8 cellular contexts compared by ENCODE assay signal in genomic region chr15:65028921-65029735, GRCh38. TPM values are rescaled to one million over a fixed set of nuclear protein-coding genes. Genes with fewer than 3 reads are reported as not detected.
DNase-seq lines count a peak whose midpoint lies in the region; ATAC-seq and TF ChIP-seq lines count a peak whose summit lies in the region.

Gene MTFMT, minus strand, starts transcription at chr15:65029639. Its CDS starts 26 bp downstream, at chr15:65029613.

- intact Hi-C loops in Right ventricle myocardium superior (cut with DNase I) = no loop called here
- intact Hi-C loops in thyroid gland (cut with DNase I) = no loop called here

- TF ChIP-seq CTCF in MM.1S (IDR thresholded peaks at IDR 0.05; ENCODE audit: low read length) = peak; percentile 15; the same call in 1 of the 2 replicates
- TF ChIP-seq CTCF in parathyroid adenoma (IDR thresholded peaks at IDR 0.05) = no peak
- TF ChIP-seq CTCF in thyroid gland (IDR thresholded peaks at IDR 0.05) = peak in 1 of 6 experiments; percentile 14

- peak within 1 kb of the TSS; percentile 91 for H3K4me3 Mint-ChIP-seq in activated naive CD8-positive, alpha-beta T cell treated with anti-CD3 and anti-CD28 coated beads, Interleukin-2, amount 10 ng/mL, durations not matched to agents 7 days and 5 days

- no peaks in the 10 kb centered on the region for H3K9me2 ChIP-seq in MM.1S (replicated peaks; ENCODE audit: insufficient read depth, low read length)

- POLR2A ChIA-PET in activated naive CD8-positive, alpha-beta T cell treated with anti-CD3 and anti-CD28 coated beads, Interleukin-2, amount 10 ng/mL, durations not matched to agents 7 days and 5 days (lab: Charles Lee) = no interaction called here

- H3K27ac Mint-ChIP-seq in activated naive CD8-positive, alpha-beta T cell treated with anti-CD3 and anti-CD28 coated beads, Interleukin-2, amount 10 ng/mL, durations not matched to agents 7 days and 5 days = peak within 1 kb of the TSS; percentile 83

- H3K4me1 ChIP-seq in MM.1S (ENCODE audit: low read length) = 0 out of 2 replicates have a peak, but pooled peaks cover 12% of the 10 kb centered on the region
- no peaks in the 10 kb centered on the region for H3K4me1 ChIP-seq in parathyroid adenoma
- peaks cover 10 to 13% of the 10 kb centered on the region in 2 donors for H3K4me1 ChIP-seq in thyroid gland

- H3K9me3 ChIP-seq in MM.1S (replicated peaks; ENCODE audit: insufficient read depth, low read length) (no peaks in the 10 kb centered on the region), parathyroid adenoma (ENCODE audit: control insufficient read depth, low read length) (no peaks in the 10 kb centered on the region), thyroid gland (no peaks in the 10 kb centered on the region)

- peak within 1 kb of the TSS; percentile 81 for H2AFZ ChIP-seq in MM.1S (ENCODE audit: low read length)
- H2AFZ ChIP-seq in parathyroid adenoma = peak within 1 kb of the TSS; percentile 93

- DNase-seq in EL (peak; percentile 81), MM.1S (peak; percentile 88), SW 1271 (lab: John Stamatoyannopoulos, UW) (peak; percentile 63 to 79), Right ventricle myocardium superior (peak; percentile 97), thyroid gland (peak; percentile 92 to 93)
- DNase-seq in activated naive CD8-positive, alpha-beta T cell treated with anti-CD3 and anti-CD28 coated beads, Interleukin-2, amount 10 ng/mL, durations not matched to agents 7 days and 5 days = peak; percentile 93

- H3K4me2 ChIP-seq in MM.1S (ENCODE audit: low read depth, low read length) (peak within 1 kb of the TSS; percentile 78), parathyroid adenoma (ENCODE audit: low read length) (peak within 1 kb of the TSS; percentile 92)

- ATAC-seq in GM21825 (IDR thresholded peaks at IDR 0.05; ENCODE audit: unreplicated experiment) = peak; percentile 72
- peak; percentile 92 for ATAC-seq in activated naive CD8-positive, alpha-beta T cell treated with anti-CD3 and anti-CD28 coated beads, Interleukin-2, amount 10 ng/mL, durations not matched to agents 7 days and 5 days (ENCODE audit: low read depth)
- peak; percentile 97 for ATAC-seq in Right ventricle myocardium superior (ENCODE audit: poor library complexity)

- peaks cover 14% of the 10 kb centered on the region for H3K4me1 Mint-ChIP-seq in activated naive CD8-positive, alpha-beta T cell treated with anti-CD3 and anti-CD28 coated beads, Interleukin-2, amount 10 ng/mL, durations not matched to agents 7 days and 5 days

- H3K27ac ChIP-seq in MM.1S (ENCODE audit: low read length) = no peak within 1 kb of the TSS
- H3K27ac ChIP-seq in parathyroid adenoma = peak within 1 kb of the TSS; percentile 44
- peak within 1 kb of the TSS in 2 of 3 donors; percentile 46 to 58 for H3K27ac ChIP-seq in thyroid gland

- 1% methylated on average over 27 to 34 of the region's 73 CpGs for WGBS in thyroid gland, 2 donors

- H4K20me1 ChIP-seq in MM.1S (ENCODE audit: insufficient read depth, low read length) = no peaks in the 10 kb centered on the region

- H3K36me3 ChIP-seq in MM.1S (replicated peaks; ENCODE audit: insufficient read depth, low read length) = no peaks in the 10 kb centered on the region
- no peaks in the 10 kb centered on the region for H3K36me3 ChIP-seq in parathyroid adenoma (ENCODE audit: control insufficient read depth, insufficient read depth, low read length)
- peaks cover 5 to 9% of the 10 kb centered on the region in 2 donors for H3K36me3 ChIP-seq in thyroid gland

- H3K4me3 ChIP-seq in MM.1S (ENCODE audit: low read length) (peak within 1 kb of the TSS; percentile 87), parathyroid adenoma (ENCODE audit: low read depth, low read length) (peak within 1 kb of the TSS; percentile 87), thyroid gland (replicated peaks in 1 of 3) (peak within 1 kb of the TSS; percentile 68 to 94 (median 88))

- H3K79me2 ChIP-seq in MM.1S (ENCODE audit: low read length) (peaks cover 17% of the 10 kb centered on the region), parathyroid adenoma (no peaks in the 10 kb centered on the region)

- H3K36me3 Mint-ChIP-seq in activated naive CD8-positive, alpha-beta T cell treated with anti-CD3 and anti-CD28 coated beads, Interleukin-2, amount 10 ng/mL, durations not matched to agents 7 days and 5 days = no peaks in the 10 kb centered on the region

- H3K27me3 ChIP-seq in MM.1S (replicated peaks; ENCODE audit: insufficient read depth, low read length) (no peaks in the 10 kb centered on the region), parathyroid adenoma (ENCODE audit: control insufficient read depth, insufficient read depth, low read length) (no peaks in the 10 kb centered on the region), thyroid gland (no peaks in the 10 kb centered on the region)

- peak; percentile 83 to 97 for TF ChIP-seq POLR2A in thyroid gland (IDR thresholded peaks at IDR 0.05)

- H3K9me3 Mint-ChIP-seq in activated naive CD8-positive, alpha-beta T cell treated with anti-CD3 and anti-CD28 coated beads, Interleukin-2, amount 10 ng/mL, durations not matched to agents 7 days and 5 days = no peaks in the 10 kb centered on the region

- H3K27me3 Mint-ChIP-seq in activated naive CD8-positive, alpha-beta T cell treated with anti-CD3 and anti-CD28 coated beads, Interleukin-2, amount 10 ng/mL, durations not matched to agents 7 days and 5 days = peaks cover 17% of the 10 kb centered on the region

- H3F3A ChIP-seq in MM.1S (ENCODE audit: insufficient read depth, low read length) = no peaks in the 10 kb centered on the region

- peak within 1 kb of the TSS; percentile 75 for H3K9ac ChIP-seq in MM.1S (ENCODE audit: low read length)
- H3K9ac ChIP-seq in parathyroid adenoma = peak within 1 kb of the TSS; percentile 61

RNA-seq across cellular contexts. Expression of gene MTFMT, which starts in this region (rescaled TPM):
- 10 to 100 TPM; 19.8 to 21.3 TPM for total RNA-seq in activated naive CD8-positive, alpha-beta T cell treated with anti-CD3 and anti-CD28 coated beads, Interleukin-2, amount 10 ng/mL, durations not matched to agents 7 days and 5 days
- total RNA-seq in Right ventricle myocardium superior (17.3 TPM), thyroid gland (10 to 100 TPM; 20.7 to 31.6 (median 27.1) TPM)
